Comparison of ENCODE assay signal across 28 cellular contexts in the genomic region with DNA sequence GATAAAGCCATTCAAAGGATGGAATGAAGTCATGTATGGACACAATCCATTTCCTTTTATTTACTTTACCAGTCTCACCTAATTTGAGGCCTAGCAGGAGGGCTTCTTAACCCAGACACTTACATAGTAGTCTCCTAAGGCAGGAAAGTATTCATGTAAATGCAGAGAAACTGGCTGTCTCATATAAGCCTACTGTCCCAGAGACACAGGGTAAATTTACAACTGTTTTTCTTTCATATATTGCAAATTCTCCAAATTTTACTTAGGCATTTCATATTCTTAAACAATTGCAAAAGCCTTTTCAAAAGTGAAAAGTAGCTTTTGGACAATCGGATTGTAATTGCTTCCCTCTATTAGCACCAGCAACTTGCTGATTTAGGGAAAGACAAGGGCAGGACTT. TPM values are rescaled to one million over a fixed set of nuclear protein-coding genes. Genes with fewer than 3 reads are reported as not detected.
"Had no signal": no experiment of that assay in that cellular context is flagged by ENCODE, and none has a peak within 500 bp of the region (broad histone marks: within the 10 kb centered on the region; RNA-seq: fewer than 3 reads in every experiment).

No MANE protein-coding gene starts in this region.

- H3K27me3 ChIP-seq: esophagus muscularis mucosa, foreskin keratinocyte, gastroesophageal sphincter, hepatocyte, neural progenitor cell, right atrium auricular region, suprapubic skin, vagina had no signal

- H3K79me2 ChIP-seq: hepatocyte had no signal

- FAIRE-seq: endothelial cell of umbilical vein, kidney had no signal

- H3K4me1 ChIP-seq: esophagus muscularis mucosa, foreskin keratinocyte, gastroesophageal sphincter, heart left ventricle, prostate gland, right atrium auricular region, vagina had no signal

- H3K9ac ChIP-seq: neural progenitor cell had no signal

- H3K27ac ChIP-seq: esophagus muscularis mucosa, foreskin keratinocyte, gastroesophageal sphincter, heart left ventricle, hepatocyte, neural progenitor cell, prostate gland, right atrium auricular region, suprapubic skin, vagina had no signal

- H3K4me3 ChIP-seq: esophagus muscularis mucosa, gastroesophageal sphincter, heart left ventricle, hepatocyte, lung, neural progenitor cell, prostate gland, right atrium auricular region, smooth muscle cell, suprapubic skin, vagina had no signal

- H3K4me2 ChIP-seq: hepatocyte, neural progenitor cell, smooth muscle cell had no signal

- DNase-seq: dermis blood vessel endothelial cell; effector memory CD4-positive, alpha-beta T cell; foreskin keratinocyte; heart left ventricle; kidney; midbrain; naive thymus-derived CD4-positive, alpha-beta T cell; stimulated activated CD4-positive, alpha-beta T cell treated with anti-CD3 and anti-CD28 coated beads, Interleukin-12 subunit alpha, Interleukin-12 subunit beta, amount 100 ng/mL, for 4 hours; stimulated activated CD4-positive, alpha-beta T cell treated with anti-CD3 and anti-CD28 coated beads, Interleukin-1b, Interleukin-23, amount 100 ng/mL, for 48 hours; stimulated activated CD4-positive, alpha-beta T cell treated with anti-CD3 and anti-CD28 coated beads, Interleukin-4, amount 100 ng/mL, for 1 hour; stimulated activated CD8-positive, alpha-beta memory T cell treated with anti-CD3 and anti-CD28 coated beads, Interleukin-4, amount 100 ng/mL, for 48 hours; stimulated activated naive CD4-positive, alpha-beta T cell; stimulated activated naive CD8-positive, alpha-beta T cell treated with anti-CD3 and anti-CD28 coated beads, Interleukin-15, amount 100 ng/mL, for 72 hours; trophoblast cell had no signal

- H3K36me3 ChIP-seq: esophagus muscularis mucosa, gastroesophageal sphincter, heart left ventricle, neural progenitor cell, prostate gland, right atrium auricular region, suprapubic skin, vagina had no signal

- ATAC-seq: foreskin keratinocyte; gastroesophageal sphincter; heart left ventricle; left lobe of liver; naive thymus-derived CD4-positive, alpha-beta T cell; sciatic nerve; stimulated activated naive CD8-positive, alpha-beta T cell treated with anti-CD3 and anti-CD28 coated beads, Interleukin-15, amount 100 ng/mL, for 72 hours had no signal

RNA-seq across cellular contexts. Expression of a gene that starts 29.9 kb away (rescaled TPM):
- polyA plus RNA-seq: endothelial cell of umbilical vein; heart left ventricle; liver; naive thymus-derived CD4-positive, alpha-beta T cell had no signal
